In genomic region chr22:42684462-42685195, GRCh38 we compare ENCODE assay signal across 18 cellular contexts. TPM values are rescaled to one million over a fixed set of nuclear protein-coding genes. Genes with fewer than 3 reads are reported as not detected.
DNase-seq lines count a peak whose midpoint lies in the region; ATAC-seq, FAIRE-seq and TF ChIP-seq lines count a peak whose summit lies in the region.
"Had no signal": no experiment of that assay in that cellular context is flagged by ENCODE, and none has a peak within 500 bp of the region (broad histone marks: within the 10 kb centered on the region; RNA-seq: fewer than 3 reads in every experiment).

No MANE protein-coding gene starts in this region.

- no peak for TF ChIP-seq CTCF in colonic mucosa (IDR thresholded peaks at IDR 0.05)
- no peak for TF ChIP-seq CTCF in kidney (IDR thresholded peaks at IDR 0.05; ENCODE audit: borderline replicate concordance, extremely low read depth, insufficient read depth)
- no peak for TF ChIP-seq CTCF in D721Med (IDR thresholded peaks at IDR 0.05; ENCODE audit: insufficient read depth, missing control alignments)

- peak overlapping the region in 1 of 2 donors; percentile 34 for H3K9ac ChIP-seq in colonic mucosa (ENCODE audit: low read depth in 2 of 2, low read length in 2 of 2)
- no peak overlapping the region for H3K9ac ChIP-seq in kidney (ENCODE audit: low read length in 2 of 2)
- H3K9ac ChIP-seq: KMS-11 had no signal

- intact Hi-C loops in colonic mucosa (cut with DNase I) = no loop called here
- intact Hi-C loops in kidney (cut with DNase I) = no loop called here

- no peak overlapping the region for H3K4me3 Mint-ChIP-seq in stimulated activated memory B cell treated with anti-CD40 and anti-IgM and Interleukin-4, amounts not matched to agents 10 μg/mL and 1 μg/mL and 100 μg/mL, for 72 hours

- H3K36me3 ChIP-seq in colonic mucosa (no peaks in the 10 kb centered on the region), kidney (ENCODE audit: control insufficient read depth in 1 of 2, insufficient read depth in 2 of 2, low read length in 2 of 2) (no peaks in the 10 kb centered on the region)

- DNase-seq in GM03348 (ENCODE audit: low spot score) = peak; percentile 24
- no peak for DNase-seq in colonic mucosa
- peak; percentile 68 for DNase-seq in kidney
- no peak for DNase-seq in Kasumi-1 (lab: John Stamatoyannopoulos, UW)
- DNase-seq in COLO829 (ENCODE audit: low spot score) = no peak
- DNase-seq in D721Med (ENCODE audit: insufficient read length, low spot score) = no peak
- DNase-seq: activated CD4-positive, alpha-beta T cell treated with anti-CD3 and anti-CD28 coated beads, Interleukin-2, amount 50 U/mL, for 4 hours; activated T-cell treated with anti-CD3 and anti-CD28 coated beads, Interleukin-2, amount 50 U/mL, for 48 hours; NCI-H1436; NCI-H345; stimulated activated CD4-positive, alpha-beta T cell treated with anti-CD3 and anti-CD28 coated beads, Interleukin-12 subunit alpha, Interleukin-12 subunit beta, amount 100 ng/mL, for 4 hours had no signal

- no peak overlapping the region for H3K4me3 ChIP-seq in colonic mucosa
- H3K4me3 ChIP-seq in kidney (ENCODE audit: low read length in 2 of 2) = no peak overlapping the region
- H3K4me3 ChIP-seq: SK-N-MC had no signal

- peaks cover 2% of the 10 kb centered on the region for H3K36me3 Mint-ChIP-seq in stimulated activated memory B cell treated with anti-CD40 and anti-IgM and Interleukin-4, amounts not matched to agents 10 μg/mL and 1 μg/mL and 100 μg/mL, for 72 hours

- peaks cover 12% of the 10 kb centered on the region for H3K4me1 ChIP-seq in colonic mucosa
- H3K4me1 ChIP-seq in kidney (ENCODE audit: control insufficient read depth in 1 of 2, insufficient read depth in 1 of 2, low read depth in 1 of 2, low read length in 2 of 2) = peaks cover 52 to 69% of the 10 kb centered on the region in 2 donors

- peaks cover 9% of the 10 kb centered on the region for H3K4me1 Mint-ChIP-seq in stimulated activated memory B cell treated with anti-CD40 and anti-IgM and Interleukin-4, amounts not matched to agents 10 μg/mL and 1 μg/mL and 100 μg/mL, for 72 hours

- ATAC-seq in stimulated activated memory B cell treated with anti-CD40 and anti-IgM and Interleukin-4, amounts not matched to agents 10 μg/mL and 1 μg/mL and 100 μg/mL, for 72 hours = no peak
- no peak for ATAC-seq in HG02759 (IDR thresholded peaks at IDR 0.05; ENCODE audit: unreplicated experiment)
- ATAC-seq: esophagus mucosa had no signal

- H3K9me3 Mint-ChIP-seq in stimulated activated memory B cell treated with anti-CD40 and anti-IgM and Interleukin-4, amounts not matched to agents 10 μg/mL and 1 μg/mL and 100 μg/mL, for 72 hours = peaks cover 5% of the 10 kb centered on the region

- H3K27ac ChIP-seq in colonic mucosa = peak overlapping the region; percentile 44
- peak overlapping the region; percentile 34 to 67 for H3K27ac ChIP-seq in kidney (ENCODE audit: low read depth in 2 of 2, low read length in 2 of 2)
- H3K27ac ChIP-seq: HL-60, KMS-11, SK-N-MC had no signal

- no peaks in the 10 kb centered on the region for H3K27me3 Mint-ChIP-seq in stimulated activated memory B cell treated with anti-CD40 and anti-IgM and Interleukin-4, amounts not matched to agents 10 μg/mL and 1 μg/mL and 100 μg/mL, for 72 hours

- FAIRE-seq in kidney (lab: Jason Lieb, UNC) (no peak), D721Med (lab: Jason Lieb, UNC) (no peak)
- FAIRE-seq: colon had no signal

- H3K27me3 ChIP-seq in colonic mucosa = no peaks in the 10 kb centered on the region

- H3K27ac Mint-ChIP-seq in stimulated activated memory B cell treated with anti-CD40 and anti-IgM and Interleukin-4, amounts not matched to agents 10 μg/mL and 1 μg/mL and 100 μg/mL, for 72 hours = peak overlapping the region; percentile 4

- H3K9me3 ChIP-seq in colonic mucosa = no peaks in the 10 kb centered on the region
- no peaks in the 10 kb centered on the region for H3K9me3 ChIP-seq in kidney (ENCODE audit: control insufficient read depth in 1 of 2, low read length in 2 of 2)

RNA-seq across cellular contexts. Expression of gene CYB5R3, which starts 35.4 kb away (rescaled TPM):
- total RNA-seq in colonic mucosa (100 to 1,000 TPM; 105 to 133 TPM), kidney (426 TPM)
- polyA plus RNA-seq in kidney (ENCODE audit: insufficient read depth, low read depth, low replicate concordance) = 287 TPM

RNA-seq across cellular contexts. Expression of gene A4GALT, which starts 36.0 kb away (rescaled TPM):
- total RNA-seq in colonic mucosa = 1 to 10 TPM; 2.7 to 8.7 TPM
- total RNA-seq in kidney = 186 TPM
- polyA plus RNA-seq in kidney (ENCODE audit: insufficient read depth, low read depth, low replicate concordance) = 76.2 TPM

RNA-seq across cellular contexts. Expression of gene ATP5MGL, which starts 44.2 kb away (rescaled TPM):
- total RNA-seq in colonic mucosa (under 1 TPM in 1 of 2 donors, not detected in 1; 0.44 TPM), kidney (0.88 TPM)
- not detected for polyA plus RNA-seq in kidney (ENCODE audit: insufficient read depth, low read depth, low replicate concordance)

Comparison
In these comparisons a context has a peak if more than half of its experiments do, and no peak if none do; other contexts are left out.
1. DNase-seq: peak in GM03348 (single experiment) and kidney (single experiment); none in colonic mucosa (single experiment), Kasumi-1 (0 of 2), COLO829 (single experiment) and D721Med (single experiment).
2. RNA of gene A4GALT, which starts 36.0 kb away (total RNA-seq): 186 TPM in kidney (single experiment); 2.7 to 8.7 TPM in colonic mucosa; every median in the first group is over 10 times any median in the second.